Comparison of ENCODE assay signal across 8 cellular contexts in genomic region chr22:41301085-41302015, GRCh38. TPM values are rescaled to one million over a fixed set of nuclear protein-coding genes. Genes with fewer than 3 reads are reported as not detected.
DNase-seq lines count a peak whose midpoint lies in the region; ATAC-seq and TF ChIP-seq lines count a peak whose summit lies in the region.

Gene ZC3H7B (plus strand): TSS chr22:41301525. CDS start chr22:41320661, 19,136 bp downstream.

- peaks cover 27% of the 10 kb centered on the region for H3K4me1 Mint-ChIP-seq in mesothelial cell of epicardium

- no peaks in the 10 kb centered on the region for H3K27me3 Mint-ChIP-seq in mesothelial cell of epicardium (ENCODE audit: low read depth)

- DNase-seq in COLO668 (lab: John Stamatoyannopoulos, UW; ENCODE audit: unreplicated experiment): peak; percentile 88
- DNase-seq in HPDE6-E6E7 (ENCODE audit: extremely low spot score): peak; percentile 90
- peak; percentile 82 for DNase-seq in NOMO-1 treated with DMSO at 0.1 percent for 48 hours (lab: John Stamatoyannopoulos, UW; ENCODE audit: unreplicated experiment)
- peak; percentile 42 for DNase-seq in activated CD8-positive, alpha-beta memory T cell treated with anti-CD3 and anti-CD28 coated beads, Interleukin-2, amount 50 U/mL, for 1 hour (ENCODE audit: extremely low read depth)
- peak; percentile 67 to 80 for DNase-seq in mesothelial cell of epicardium (ENCODE audit: low spot score in 2 of 2, unreplicated experiment in 2 of 2)
- peak; percentile 73 to 77 for DNase-seq in stimulated activated CD8-positive, alpha-beta memory T cell treated with anti-CD3 and anti-CD28 coated beads, Interleukin-15, amount 100 ng/mL, for 48 hours (ENCODE audit: low read depth in 2 of 2)

- in situ Hi-C loops in endometrial microvascular endothelial cells (cut with HindIII; ENCODE audit: inconsistent ontology term, low pct_unique_long_range_greater_than_20kb, low sequenced_read_pairs): no loop called here

- peak within 1 kb of the TSS; percentile 85 for H3K4me3 Mint-ChIP-seq in mesothelial cell of epicardium

- H3K27ac Mint-ChIP-seq in mesothelial cell of epicardium: peak within 1 kb of the TSS; percentile 79

- H3K9me3 Mint-ChIP-seq in mesothelial cell of epicardium: no peaks in the 10 kb centered on the region

- H3K36me3 Mint-ChIP-seq in mesothelial cell of epicardium: peaks cover 5% of the 10 kb centered on the region

- ATAC-seq in GM19463 (IDR thresholded peaks at IDR 0.05; ENCODE audit: unreplicated experiment): peak; percentile 91

- no peak for TF ChIP-seq CTCF in mesothelial cell of epicardium (IDR thresholded peaks at IDR 0.05; ENCODE audit: unreplicated experiment)

RNA-seq across cellular contexts. Expression of gene ZC3H7B, which starts in this region (rescaled TPM):
- total RNA-seq in endometrial microvascular endothelial cells (ENCODE audit: inconsistent ontology term) (117 TPM), mesothelial cell of epicardium (85.5 to 86.8 TPM (median 85.6 TPM) in 3 replicates)

Comparison
In these comparisons a context has a peak if more than half of its experiments do, and no peak if none do; other contexts are left out.
1. Peak in every context shown above with its lines: DNase-seq and ATAC-seq.